In the genomic region with DNA sequence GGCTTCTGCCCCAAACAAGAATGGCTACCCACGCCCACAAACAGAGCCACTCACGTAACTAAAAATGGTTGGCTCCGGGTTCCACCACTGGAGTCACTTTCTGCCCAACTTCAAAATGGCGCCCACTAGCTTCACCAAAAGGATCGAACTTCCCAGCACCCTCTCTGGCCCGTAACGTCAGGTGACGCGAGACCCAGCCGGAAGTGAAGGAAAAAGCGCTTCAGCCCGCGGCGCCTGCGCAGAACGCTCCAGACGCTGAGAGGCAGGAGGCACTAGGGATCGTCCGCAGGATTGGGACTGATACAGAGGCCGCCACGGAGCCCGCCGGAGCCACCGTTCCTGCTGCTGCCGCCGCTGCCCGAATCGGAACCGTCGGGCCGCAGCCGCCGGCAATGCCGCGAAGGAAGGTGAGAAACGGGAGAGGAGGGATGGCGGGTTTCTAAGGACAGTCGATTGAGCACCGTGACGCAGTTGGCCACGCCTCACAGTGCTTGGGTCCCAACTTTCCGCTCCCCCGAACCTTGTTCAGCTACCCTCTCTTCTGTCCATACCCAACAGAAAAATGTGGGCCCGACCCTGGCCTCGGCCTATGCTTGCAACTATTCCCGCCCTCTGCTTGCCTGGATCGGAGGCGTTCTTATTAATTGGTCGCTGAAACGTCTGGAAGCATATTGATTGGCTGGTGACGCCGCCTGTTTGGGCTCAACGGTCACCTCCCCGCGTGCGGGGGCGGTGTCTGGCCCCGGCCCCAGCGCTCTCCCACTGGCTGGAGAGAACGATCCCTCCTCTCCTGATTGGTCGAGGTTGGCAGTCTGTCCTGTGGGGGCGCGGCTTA, we compare ENCODE assay signal across 8 cellular contexts. TPM values are rescaled to one million over a fixed set of nuclear protein-coding genes. Genes with fewer than 3 reads are reported as not detected.
A peak's percentile ranks its signal among the peaks of the same experiment; 100 is the strongest.
DNase-seq lines count a peak whose midpoint lies in the region; ATAC-seq, FAIRE-seq and TF ChIP-seq lines count a peak whose summit lies in the region.

Gene KAT7 (plus strand): TSS at position 239 of the 835 bp plus-strand sequence. CDS start 154 bp downstream, at position 393.

- H2AFZ ChIP-seq in keratinocyte (ENCODE audit: control insufficient read depth, low read length), result peak within 1 kb of the TSS; percentile 95

- peak within 1 kb of the TSS; percentile 95 for H3K4me2 ChIP-seq in keratinocyte (ENCODE audit: control insufficient read depth, extremely low read depth, insufficient read depth, low read depth, low read length)

- TF ChIP-seq POLR2A in GM19193 (IDR thresholded peaks at IDR 0.05; ENCODE audit: extremely low read depth, insufficient read depth, insufficient read length), result peak; percentile 88

- H3K4me1 Mint-ChIP-seq in chondrocyte (ENCODE audit: low read depth), result peaks cover 40% of the 10 kb centered on the region

- peak within 1 kb of the TSS; percentile 99 for H3K27ac Mint-ChIP-seq in chondrocyte (ENCODE audit: unreplicated experiment)

- peaks cover 15% of the 10 kb centered on the region for H4K20me1 ChIP-seq in keratinocyte (ENCODE audit: control insufficient read depth, extremely low read depth, insufficient read depth, low read length)

- DNase-seq in AML-193 (lab: John Stamatoyannopoulos, UW) (peak; percentile 100), NCI-H510A treated with DMSO at 0.1 percent for 48 hours (lab: John Stamatoyannopoulos, UW) (peak; percentile 99), chondrocyte (ENCODE audit: low spot score) (peak; percentile 99), keratinocyte (ENCODE audit: low read depth, low spot score) (peak; percentile 96)
- DNase-seq in activated CD4-positive, alpha-beta T cell treated with anti-CD3 and anti-CD28 coated beads for 24 hours (ENCODE audit: low read depth in 2 of 2), result peak; percentile 96
- peak; percentile 95 to 97 for DNase-seq in stimulated activated CD4-positive, alpha-beta T cell treated with anti-CD3 and anti-CD28 coated beads, Interleukin-15, amount 100 ng/mL, for 1 hour (ENCODE audit: low read depth in 1 of 2, low spot score in 1 of 2)

- dilution Hi-C loops in keratinocyte (cut with MboI; ENCODE audit: extremely low pct_ligation_motif_present, low sequenced_read_pairs), result no loop called here

- peak; percentile 66 for FAIRE-seq in keratinocyte (lab: Jason Lieb, UNC)

- H3K27me3 ChIP-seq in keratinocyte (ENCODE audit: control insufficient read depth, extremely low read depth, insufficient read depth, low read length), result no peaks in the 10 kb centered on the region

- TF ChIP-seq CTCF in chondrocyte (IDR thresholded peaks at IDR 0.05) (no peak), keratinocyte (optimal IDR thresholded peaks at IDR 0.05 in 1 of 3, IDR thresholded peaks at IDR 0.05 in 1 of 3, conservative IDR thresholded peaks at IDR 0.05 in 1 of 3; ENCODE audit: extremely low read depth in 1 of 3, insufficient read depth in 2 of 3, low read length in 3 of 3) (no peak)

- no peaks in the 10 kb centered on the region for H3K9me3 Mint-ChIP-seq in chondrocyte (ENCODE audit: low read depth)

- peak within 1 kb of the TSS; percentile 69 to 98 (median 88) for H3K4me3 ChIP-seq in keratinocyte (ENCODE audit: control insufficient read depth in 2 of 3, extremely low read depth in 1 of 3, insufficient read depth in 2 of 3, low read depth in 1 of 3, low read length in 3 of 3)

- peaks cover 19% of the 10 kb centered on the region for H3K4me1 ChIP-seq in keratinocyte (ENCODE audit: control insufficient read depth, extremely low read depth, insufficient read depth, low read length)

- no peaks in the 10 kb centered on the region for H3K9me3 ChIP-seq in keratinocyte (ENCODE audit: control insufficient read depth, low read depth, low read length)

- peak within 1 kb of the TSS; percentile 93 for H3K4me3 Mint-ChIP-seq in chondrocyte (ENCODE audit: unreplicated experiment)

- H3K36me3 ChIP-seq in keratinocyte (ENCODE audit: control insufficient read depth in 2 of 2, extremely low read depth in 1 of 2, insufficient read depth in 2 of 2, low read length in 2 of 2), result peaks cover 7 to 17% of the 10 kb centered on the region in 2 experiments

- H3K79me2 ChIP-seq in keratinocyte (ENCODE audit: control insufficient read depth, insufficient read depth, low read length), result peaks cover 41% of the 10 kb centered on the region

- H3K9me1 ChIP-seq in keratinocyte (ENCODE audit: control insufficient read depth, extremely low read depth, insufficient read depth, low read length), result peaks cover 2% of the 10 kb centered on the region

- peak; percentile 91 for ATAC-seq in HG03439 (IDR thresholded peaks at IDR 0.05; ENCODE audit: unreplicated experiment)

- H3K36me3 Mint-ChIP-seq in chondrocyte (ENCODE audit: low read depth), result peaks cover 12% of the 10 kb centered on the region

- H3K27ac ChIP-seq in keratinocyte (ENCODE audit: control insufficient read depth, insufficient read depth, low read length), result peak within 1 kb of the TSS; percentile 99

- no peaks in the 10 kb centered on the region for H3K27me3 Mint-ChIP-seq in chondrocyte (ENCODE audit: low read depth)

- H3K9ac ChIP-seq in keratinocyte (ENCODE audit: control insufficient read depth, extremely low read depth, insufficient read depth, low read length), result peak within 1 kb of the TSS; percentile 100

RNA-seq across cellular contexts. Expression of gene KAT7, which starts in this region (rescaled TPM):
- 32.0 to 42.8 TPM (median 33.1 TPM) in 3 replicates for total RNA-seq in chondrocyte
- polyA plus RNA-seq in keratinocyte, result 8.0 to 22.8 TPM (median 19.7 TPM) in 3 replicates
- 13.6 TPM for polyA plus RNA-seq in keratinocyte (2011; ENCODE audit: low read depth)
- polyA plus RNA-seq in keratinocyte (2011; cell fraction: cytosol; rRNA removed), result 12.8 and 16.6 TPM in 2 replicates
- 22.5 and 24.3 TPM in 2 replicates for polyA plus RNA-seq in keratinocyte (2011; cell fraction: nucleus; rRNA removed)
- 11.0 and 16.1 TPM in 2 replicates for polyA plus RNA-seq in keratinocyte (2012; ENCODE audit: low replicate concordance)
- polyA minus RNA-seq in keratinocyte, result 18.9 to 36.9 TPM (median 26.3 TPM) in 3 replicates
- polyA minus RNA-seq in keratinocyte (2011; cell fraction: cytosol; rRNA and poly(A)+ RNA removed), result 14.0 TPM
- 15.1 and 31.8 TPM in 2 replicates for polyA minus RNA-seq in keratinocyte (2011; cell fraction: nucleus; rRNA and poly(A)+ RNA removed)

Comparison
In these comparisons a context has a peak if more than half of its experiments do, and no peak if none do; other contexts are left out.
1. Peak in every context shown above with its lines: DNase-seq, ATAC-seq, H3K4me3 ChIP-seq and H3K27ac ChIP-seq.